19 cellular contexts compared by ENCODE assay signal in the genomic region with DNA sequence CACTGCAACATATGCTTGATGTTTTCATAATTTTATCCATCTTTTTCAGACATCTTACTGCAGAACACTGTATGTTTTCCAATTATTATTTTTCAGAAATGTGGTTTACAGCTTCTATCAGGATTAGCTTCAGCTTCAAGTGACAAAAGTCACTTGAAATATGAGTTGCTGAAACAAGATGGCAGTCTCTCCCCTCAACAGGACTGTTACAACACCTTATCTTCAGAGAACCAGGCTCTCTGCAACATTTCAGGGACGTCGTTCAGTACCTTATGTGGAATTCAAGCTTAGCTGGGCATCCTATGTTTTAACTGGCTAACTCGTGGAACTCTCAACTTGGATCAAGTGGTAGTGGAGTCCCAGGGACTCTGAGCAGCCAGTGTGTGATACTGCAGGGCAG. TPM values are rescaled to one million over a fixed set of nuclear protein-coding genes. Genes with fewer than 3 reads are reported as not detected.
DNase-seq lines count a peak whose midpoint lies in the region; ATAC-seq, FAIRE-seq and TF ChIP-seq lines count a peak whose summit lies in the region.
"Had no signal": no experiment of that assay in that cellular context is flagged by ENCODE, and none has a peak within 500 bp of the region (broad histone marks: within the 10 kb centered on the region; RNA-seq: fewer than 3 reads in every experiment).

No MANE protein-coding gene starts in this region.

- no peaks in the 10 kb centered on the region for H3K27me3 Mint-ChIP-seq in mesothelial cell of epicardium (ENCODE audit: low read depth)
- H3K27me3 Mint-ChIP-seq: naive B cell had no signal

- TF ChIP-seq EP300 in HepG2 (IDR thresholded peaks at IDR 0.05; ENCODE audit: low read depth in 2 of 2, low read length in 2 of 2) (no peak), HepG2 (CRISPR knock-in tag; IDR thresholded peaks at IDR 0.05; ENCODE audit: borderline replicate concordance) (no peak), transverse colon (IDR thresholded peaks at IDR 0.05; ENCODE audit: low read depth) (no peak)

- no peak for TF ChIP-seq RAD21 in HepG2 (CRISPR knock-in tag; IDR thresholded peaks at IDR 0.05)

- no peaks in the 10 kb centered on the region for H3K9me3 Mint-ChIP-seq in mesothelial cell of epicardium
- H3K9me3 Mint-ChIP-seq: naive B cell had no signal

- CTCF ChIA-PET in HepG2 (lab: Yijun Ruan, JAX; ENCODE audit: low intra/inter-chr PET ratio, low total read pairs) = no interaction called here

- POLR2A ChIA-PET in HepG2 (lab: Yijun Ruan, JAX) = interaction anchor here (1.4 to 5.6 kb wide), 3 partner anchors 14 to 181 kb away, joined by 4 to 31 read pairs (median 7); a partner anchor contains a TSS

- H3K36me3 ChIP-seq in HepG2 (replicated peaks in 1 of 2; ENCODE audit: control insufficient read depth in 1 of 2, insufficient read depth in 2 of 2, low read length in 2 of 2) = peaks cover 14 to 39% of the 10 kb centered on the region in 2 experiments; a peak in 4 of 5 replicates
- H3K36me3 ChIP-seq in right lobe of liver = peaks cover 0 to 20% (median 9%) of the 10 kb centered on the region in 4 donors
- peaks cover 68% of the 10 kb centered on the region for H3K36me3 ChIP-seq in SK-N-MC (ENCODE audit: insufficient read depth, low read length)
- peaks cover 0 to 12% (median 6%) of the 10 kb centered on the region in 4 donors for H3K36me3 ChIP-seq in transverse colon

- intact Hi-C loops in HepG2 (cut with micrococcal nuclease; ENCODE audit: unreplicated experiment) = loop anchor here (5.0 kb wide), 3 partner anchors 69 to 109 kb away; a partner anchor contains a TSS
- intact Hi-C loops in right lobe of liver (cut with DNase I) = loop anchor here in 1 of 2 donors (10.0 kb wide), 1 partner anchor 101 kb away; no protein-coding TSS in a partner anchor
- intact Hi-C loops in transverse colon (cut with DNase I; ENCODE audit: low total_unique reads) = no loop called here

- in situ Hi-C loops in HepG2 (cut with HindIII; ENCODE audit: extremely low pct_ligation_motif_present, low pct_unique_long_range_greater_than_20kb) (loop anchor here (5.0 kb wide), 2 partner anchors 44 to 109 kb away; no protein-coding TSS in a partner anchor), transverse colon (cut with MboI; ENCODE audit: low pct_ligation_motif_present in 1 of 4, low pct_unique_long_range_greater_than_20kb in 1 of 4, low sequenced_read_pairs in 3 of 4) (loop anchor here in 1 of 4 donors (25.0 kb wide), 1 partner anchor 134 kb away; a partner anchor contains a TSS)

- peaks cover 55% of the 10 kb centered on the region for H3K4me1 ChIP-seq in HepG2 (ENCODE audit: insufficient read depth, low read length)
- H3K4me1 ChIP-seq in right lobe of liver = peaks cover 0 to 26% (median 12%) of the 10 kb centered on the region in 4 donors
- peaks cover 15 to 25% (median 23%) of the 10 kb centered on the region in 4 donors for H3K4me1 ChIP-seq in transverse colon

- H3K4me1 Mint-ChIP-seq in mesothelial cell of epicardium = peaks cover 28% of the 10 kb centered on the region

- H3K27ac Mint-ChIP-seq in mesothelial cell of epicardium = no peak overlapping the region

- 80% methylated on average over 3 of the region's 3 CpGs for WGBS in HepG2 (ENCODE audit: low lambda C conversion rate)
- 70% methylated on average over 3 of the region's 3 CpGs for WGBS in right lobe of liver (ENCODE audit: insufficient coverage, low coverage, low lambda C conversion rate, missing lambda C conversion rate)
- WGBS in transverse colon (ENCODE audit: low coverage in 1 of 2), 2 donors = 80 to 85% methylated on average over 1 to 3 of the region's 3 CpGs

- H4K20me1 ChIP-seq in HepG2 (ENCODE audit: insufficient read depth, low read length) = peaks cover 14% of the 10 kb centered on the region

- peaks cover 10% of the 10 kb centered on the region for H3K36me3 Mint-ChIP-seq in mesothelial cell of epicardium

- no peaks in the 10 kb centered on the region for H3K9me3 ChIP-seq in HepG2 (ENCODE audit: low read length)
- H3K9me3 ChIP-seq in right lobe of liver = no peaks in the 10 kb centered on the region
- no peaks in the 10 kb centered on the region for H3K9me3 ChIP-seq in SK-N-MC (ENCODE audit: low read depth, low read length)
- no peaks in the 10 kb centered on the region for H3K9me3 ChIP-seq in transverse colon
- H3K9me3 ChIP-seq: thoracic aorta had no signal

- TF ChIP-seq POLR2A in HepG2 (IDR thresholded peaks at IDR 0.05; ENCODE audit: insufficient read depth in 1 of 2, low read depth in 2 of 2, low read length in 2 of 2) (no peak), right lobe of liver (IDR thresholded peaks at IDR 0.05) (no peak), transverse colon (IDR thresholded peaks at IDR 0.05) (no peak)

- peaks cover 36% of the 10 kb centered on the region for H3K79me2 ChIP-seq in HepG2 (ENCODE audit: insufficient read depth, low read length)

- TF ChIP-seq CTCF in HepG2 (CRISPR knock-in tag; IDR thresholded peaks at IDR 0.05) (0 out of 2 replicates have a peak, but pooled peaks have one; percentile 10), right lobe of liver (IDR thresholded peaks at IDR 0.05) (no peak), mesothelial cell of epicardium (IDR thresholded peaks at IDR 0.05; ENCODE audit: unreplicated experiment) (no peak), transverse colon (IDR thresholded peaks at IDR 0.05) (no peak)

- H3K4me2 ChIP-seq in HepG2 (ENCODE audit: low read depth, low read length) = peak overlapping the region; percentile 99; the same call in 1 of the 2 replicates

- H3K4me3 Mint-ChIP-seq in mesothelial cell of epicardium = peak overlapping the region; percentile 81

- H3K9ac ChIP-seq in HepG2 (ENCODE audit: insufficient read depth, low read depth, low read length) (no peak overlapping the region), SK-N-MC (ENCODE audit: insufficient read length) (no peak overlapping the region)

- no peak for ATAC-seq in HepG2
- ATAC-seq in right lobe of liver = no peak
- ATAC-seq in GM19328 (IDR thresholded peaks at IDR 0.05; ENCODE audit: unreplicated experiment) = no peak
- ATAC-seq: left cardiac atrium had no signal

- H3K27me3 ChIP-seq in HepG2 (ENCODE audit: control insufficient read depth in 1 of 2, insufficient read depth in 2 of 2, low read length in 2 of 2) (no peaks in the 10 kb centered on the region; a peak in 1 of 5 replicates), right lobe of liver (no peaks in the 10 kb centered on the region), transverse colon (no peaks in the 10 kb centered on the region)

- FAIRE-seq in HepG2 (lab: Jason Lieb, UNC) = no peak

- H3K4me3 ChIP-seq in HepG2 (replicated peaks in 1 of 3; ENCODE audit: insufficient read depth in 1 of 3, low read depth in 2 of 3, low read length in 3 of 3) (no peak overlapping the region), right lobe of liver (no peak overlapping the region), SK-N-MC (no peak overlapping the region), transverse colon (no peak overlapping the region)
- H3K4me3 ChIP-seq: thoracic aorta had no signal

- H3K27ac ChIP-seq in HepG2 (ENCODE audit: extremely low read length, insufficient read depth, low read length) (peak overlapping the region; percentile 88), right lobe of liver (no peak overlapping the region), SK-N-MC (peak overlapping the region; percentile 54; the same call in 1 of the 2 replicates), transverse colon (no peak overlapping the region)
- H3K27ac ChIP-seq: thoracic aorta had no signal

- H2AFZ ChIP-seq in HepG2 (ENCODE audit: low read length) = no peak overlapping the region

- DNase-seq in HepG2 (ENCODE audit: low spot score) = no peak
- no peak for DNase-seq in right lobe of liver
- DNase-seq in SK-N-MC (ENCODE audit: low read depth, low spot score) = no peak
- no peak for DNase-seq in mesothelial cell of epicardium (ENCODE audit: low spot score in 2 of 2, unreplicated experiment in 2 of 2)
- DNase-seq in DMS53 treated with DMSO at 0.1 percent for 48 hours (lab: John Stamatoyannopoulos, UW; ENCODE audit: unreplicated experiment) = no peak
- no peak for DNase-seq in transverse colon
- DNase-seq: activated CD4-positive, alpha-beta T cell treated with anti-CD3 and anti-CD28 coated beads, Interleukin-2, amount 50 U/mL, for 1 hour; activated effector memory CD4-positive, alpha-beta T cell treated with anti-CD3 and anti-CD28 coated beads, Interleukin-2, amount 50 U/mL, for 16 hours; anterior cingulate cortex; cerebellar nuclear complex; COR-L47; head of caudate nucleus; left cardiac atrium; mesendoderm; naive B cell; NCI-H187 treated with DMSO at 0.1 percent for 48 hours; NCI-H69 had no signal

- BruUV-seq in HepG2 (replicated peaks; lab: Mats Ljungman, UMichigan) = no TSS peak

RNA-seq across cellular contexts. Expression of a gene that starts 2.0 kb away (rescaled TPM):
- 55.4 and 62.0 TPM in 2 replicates for total RNA-seq in HepG2 (2016; rRNA removed; fragmentation: Illumina TruSeq; extraction: Trizol)
- total RNA-seq in HepG2 (2016; cell fraction: cytosol; rRNA removed; fragmentation: Illumina TruSeq; extraction: Trizol; ENCODE audit: low read depth) = 6.2 and 7.8 TPM in 2 replicates
- 55.6 and 59.2 TPM in 2 replicates for total RNA-seq in HepG2 (2016; cell fraction: insoluble cytoplasmic fraction; rRNA removed; fragmentation: Illumina TruSeq; extraction: Trizol)
- 24.1 and 25.4 TPM in 2 replicates for total RNA-seq in HepG2 (2016; cell fraction: membrane; rRNA removed; fragmentation: Illumina TruSeq; extraction: Trizol)
- total RNA-seq in HepG2 (2016; cell fraction: nucleus; rRNA removed; fragmentation: Illumina TruSeq; extraction: Trizol) = 58.4 and 64.5 TPM in 2 replicates
- 92.0 and 106 TPM in 2 replicates for polyA plus RNA-seq in HepG2 (2011; rRNA removed)
- 65.4 and 70.1 TPM in 2 replicates for polyA plus RNA-seq in HepG2 (2011; cell fraction: cytosol; rRNA removed)
- 159 and 211 TPM in 2 replicates for polyA plus RNA-seq in HepG2 (2011; cell fraction: nucleus; rRNA removed)
- 63.5 and 84.4 TPM in 2 replicates for polyA plus RNA-seq in HepG2 (2012)
- polyA plus RNA-seq in HepG2 (2016; cell fraction: cytosol; fragmentation: Illumina TruSeq; extraction: Trizol; ENCODE audit: low read depth) = 6.2 and 8.1 TPM in 2 replicates
- 70.2 and 76.6 TPM in 2 replicates for polyA plus RNA-seq in HepG2 (2016; cell fraction: insoluble cytoplasmic fraction; fragmentation: Illumina TruSeq; extraction: Trizol; ENCODE audit: low read depth)
- 18.6 and 20.2 TPM in 2 replicates for polyA plus RNA-seq in HepG2 (2016; cell fraction: membrane; fragmentation: Illumina TruSeq; extraction: Trizol; ENCODE audit: low read depth)
- polyA plus RNA-seq in HepG2 (2016; cell fraction: nucleus; fragmentation: Illumina TruSeq; extraction: Trizol; ENCODE audit: insufficient read depth, low read depth) = 135 and 144 TPM in 2 replicates
- 53.7 and 134 TPM in 2 replicates for polyA minus RNA-seq in HepG2 (2011; rRNA and poly(A)+ RNA removed; ENCODE audit: low replicate concordance)
- 25.8 and 27.2 TPM in 2 replicates for polyA minus RNA-seq in HepG2 (2011; cell fraction: cytosol; rRNA and poly(A)+ RNA removed)
- 110 and 138 TPM in 2 replicates for polyA minus RNA-seq in HepG2 (2011; cell fraction: nucleus; rRNA and poly(A)+ RNA removed)
- 10 to 100 TPM; 41.5 to 54.6 (median 49.9) TPM for total RNA-seq in right lobe of liver
- 95.4 to 102 TPM (median 97.2 TPM) in 3 replicates for total RNA-seq in mesothelial cell of epicardium
- 10 to 100 TPM; 40.8 to 78.0 (median 60.5) TPM for total RNA-seq in transverse colon

RNA-seq across cellular contexts. Expression of a gene that starts 14.2 kb away (rescaled TPM):
- total RNA-seq in HepG2 (2016; rRNA removed; fragmentation: Illumina TruSeq; extraction: Trizol) (92.4 and 111 TPM in 2 replicates), right lobe of liver (10 to 100 TPM; 33.4 to 41.2 (median 36.6) TPM), mesothelial cell of epicardium (82.2 to 84.5 TPM (median 83.9 TPM) in 3 replicates), transverse colon (10 to 100 TPM; 18.3 to 56.7 (median 38.1) TPM)
- 75.4 and 89.7 TPM in 2 replicates for total RNA-seq in HepG2 (2016; cell fraction: cytosol; rRNA removed; fragmentation: Illumina TruSeq; extraction: Trizol; ENCODE audit: low read depth)
- total RNA-seq in HepG2 (2016; cell fraction: insoluble cytoplasmic fraction; rRNA removed; fragmentation: Illumina TruSeq; extraction: Trizol) = 95.7 and 103 TPM in 2 replicates
- total RNA-seq in HepG2 (2016; cell fraction: membrane; rRNA removed; fragmentation: Illumina TruSeq; extraction: Trizol) = 169 and 187 TPM in 2 replicates
- 37.2 and 43.4 TPM in 2 replicates for total RNA-seq in HepG2 (2016; cell fraction: nucleus; rRNA removed; fragmentation: Illumina TruSeq; extraction: Trizol)
- polyA plus RNA-seq in HepG2 (2011; rRNA removed) = 46.6 and 51.4 TPM in 2 replicates
- polyA plus RNA-seq in HepG2 (2011; cell fraction: cytosol; rRNA removed) = 69.8 and 78.7 TPM in 2 replicates
- polyA plus RNA-seq in HepG2 (2011; cell fraction: nucleus; rRNA removed) = 23.1 and 24.9 TPM in 2 replicates
- polyA plus RNA-seq in HepG2 (2012) = 80.3 and 83.9 TPM in 2 replicates
- 129 and 158 TPM in 2 replicates for polyA plus RNA-seq in HepG2 (2016; cell fraction: cytosol; fragmentation: Illumina TruSeq; extraction: Trizol; ENCODE audit: low read depth)
- polyA plus RNA-seq in HepG2 (2016; cell fraction: insoluble cytoplasmic fraction; fragmentation: Illumina TruSeq; extraction: Trizol; ENCODE audit: low read depth) = 154 and 159 TPM in 2 replicates
- 228 and 251 TPM in 2 replicates for polyA plus RNA-seq in HepG2 (2016; cell fraction: membrane; fragmentation: Illumina TruSeq; extraction: Trizol; ENCODE audit: low read depth)
- 69.6 and 74.5 TPM in 2 replicates for polyA plus RNA-seq in HepG2 (2016; cell fraction: nucleus; fragmentation: Illumina TruSeq; extraction: Trizol; ENCODE audit: insufficient read depth, low read depth)
- 52.3 and 76.3 TPM in 2 replicates for polyA minus RNA-seq in HepG2 (2011; rRNA and poly(A)+ RNA removed; ENCODE audit: low replicate concordance)
- 36.4 and 40.4 TPM in 2 replicates for polyA minus RNA-seq in HepG2 (2011; cell fraction: cytosol; rRNA and poly(A)+ RNA removed)
- polyA minus RNA-seq in HepG2 (2011; cell fraction: nucleus; rRNA and poly(A)+ RNA removed) = 19.8 and 23.2 TPM in 2 replicates

Comparison
In these comparisons a context has a peak if more than half of its experiments do, and no peak if none do; other contexts are left out.
1. H3K27ac ChIP-seq: peak in HepG2 (single experiment) and SK-N-MC (single experiment); none in right lobe of liver (0 of 3) and transverse colon (0 of 4).